ENCODE assay signal across 1 cellular context in genomic region chr11:1652778-1653540, GRCh38.
TF ChIP-seq lines count a peak whose summit lies in the region.

No MANE protein-coding gene starts in this region.

TF ChIP-seq in K562, 482 proteins besides CTCF, POLR2A, EP300 and RAD21 (continued from another document):
- no peak for TF ChIP-seq E4F1 (CRISPR knock-in tag; IDR thresholded peaks at IDR 0.05; ENCODE audit: borderline replicate concordance)
- no peak for TF ChIP-seq ESRRA (IDR thresholded peaks at IDR 0.05; ENCODE audit: borderline replicate concordance, low read depth)
